In the genomic region with DNA sequence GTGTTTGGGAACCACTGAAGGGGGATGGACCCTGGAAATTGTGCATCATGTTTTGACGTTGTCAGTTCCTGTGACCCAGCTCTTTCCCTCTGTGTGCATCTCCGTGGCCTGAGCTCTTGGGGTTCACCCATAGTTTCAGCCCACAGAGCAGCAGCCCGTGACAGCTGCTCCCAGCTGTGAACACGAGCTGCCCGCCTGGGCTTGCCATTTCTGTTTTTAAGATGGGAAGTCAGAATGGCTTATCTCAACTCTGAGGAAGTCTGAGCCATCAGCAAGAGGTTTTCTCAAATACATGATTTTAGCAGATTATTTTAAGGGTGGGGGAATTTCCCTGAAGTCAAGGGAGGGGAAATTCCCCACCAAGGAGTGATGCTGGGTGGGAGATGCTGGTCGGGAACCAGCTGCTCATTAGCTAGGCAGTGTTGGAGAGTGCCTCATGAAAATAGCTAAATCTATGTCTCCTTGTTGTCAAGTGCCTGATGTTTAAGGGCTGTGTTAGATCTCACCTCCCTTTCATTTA, we compare ENCODE assay signal across 8 cellular contexts. TPM values are rescaled to one million over a fixed set of nuclear protein-coding genes. Genes with fewer than 3 reads are reported as not detected.
DNase-seq lines count a peak whose midpoint lies in the region; ATAC-seq, FAIRE-seq and TF ChIP-seq lines count a peak whose summit lies in the region.

No MANE protein-coding gene starts in this region.

- no peaks in the 10 kb centered on the region for H3K36me3 ChIP-seq in colonic mucosa

- H3K27ac ChIP-seq in colonic mucosa: peak overlapping the region; percentile 38
- peak overlapping the region in 12 of 21 experiments; percentile 5 to 93 (median 15) for H3K27ac ChIP-seq in skin epidermis

- ATAC-seq in HG02798 (IDR thresholded peaks at IDR 0.05; ENCODE audit: poor library complexity, unreplicated experiment): peak; percentile 70

- FAIRE-seq in GM18507 (lab: Jason Lieb, UNC): peak; percentile 97

- peaks cover 18% of the 10 kb centered on the region for H3K4me1 ChIP-seq in colonic mucosa

- intact Hi-C loops in colonic mucosa (cut with DNase I): no loop called here

- no peak overlapping the region for H3K4me3 ChIP-seq in colonic mucosa
- H3K4me3 ChIP-seq in skin epidermis: no peak overlapping the region

- no peak overlapping the region for H3K9ac ChIP-seq in colonic mucosa (ENCODE audit: low read depth in 2 of 2, low read length in 2 of 2)

- H3K9me3 ChIP-seq in colonic mucosa: no peaks in the 10 kb centered on the region

- no peaks in the 10 kb centered on the region for H3K27me3 ChIP-seq in colonic mucosa

- no peak for TF ChIP-seq CTCF in colonic mucosa (IDR thresholded peaks at IDR 0.05)

- DNase-seq in GM18507 (ENCODE audit: extremely low spot score, insufficient read length, low read depth) (peak; percentile 67), UCSD-AML1 (lab: John Stamatoyannopoulos, UW; ENCODE audit: unreplicated experiment) (peak; percentile 59), colonic mucosa (no peak), RPMI8226 (no peak), cerebellum (ENCODE audit: low spot score) (no peak), NOMO-1 treated with DMSO at 0.1 percent for 48 hours (lab: John Stamatoyannopoulos, UW; ENCODE audit: unreplicated experiment) (no peak)

RNA-seq across cellular contexts. Expression of a gene that starts 34.9 kb away (rescaled TPM):
- under 1 TPM in 1 of 2 donors, not detected in 1; 0.19 TPM for total RNA-seq in colonic mucosa
- total RNA-seq in cerebellum: not detected

Comparison
In these comparisons a context has a peak if more than half of its experiments do, and no peak if none do; other contexts are left out.
1. DNase-seq: peak in GM18507 (single experiment) and UCSD-AML1 (single experiment); none in colonic mucosa (single experiment), RPMI8226 (single experiment), cerebellum (single experiment) and NOMO-1 treated with DMSO at 0.1 percent for 48 hours (single experiment).